ENCODE assay signal across 13 cellular contexts in the genomic region with DNA sequence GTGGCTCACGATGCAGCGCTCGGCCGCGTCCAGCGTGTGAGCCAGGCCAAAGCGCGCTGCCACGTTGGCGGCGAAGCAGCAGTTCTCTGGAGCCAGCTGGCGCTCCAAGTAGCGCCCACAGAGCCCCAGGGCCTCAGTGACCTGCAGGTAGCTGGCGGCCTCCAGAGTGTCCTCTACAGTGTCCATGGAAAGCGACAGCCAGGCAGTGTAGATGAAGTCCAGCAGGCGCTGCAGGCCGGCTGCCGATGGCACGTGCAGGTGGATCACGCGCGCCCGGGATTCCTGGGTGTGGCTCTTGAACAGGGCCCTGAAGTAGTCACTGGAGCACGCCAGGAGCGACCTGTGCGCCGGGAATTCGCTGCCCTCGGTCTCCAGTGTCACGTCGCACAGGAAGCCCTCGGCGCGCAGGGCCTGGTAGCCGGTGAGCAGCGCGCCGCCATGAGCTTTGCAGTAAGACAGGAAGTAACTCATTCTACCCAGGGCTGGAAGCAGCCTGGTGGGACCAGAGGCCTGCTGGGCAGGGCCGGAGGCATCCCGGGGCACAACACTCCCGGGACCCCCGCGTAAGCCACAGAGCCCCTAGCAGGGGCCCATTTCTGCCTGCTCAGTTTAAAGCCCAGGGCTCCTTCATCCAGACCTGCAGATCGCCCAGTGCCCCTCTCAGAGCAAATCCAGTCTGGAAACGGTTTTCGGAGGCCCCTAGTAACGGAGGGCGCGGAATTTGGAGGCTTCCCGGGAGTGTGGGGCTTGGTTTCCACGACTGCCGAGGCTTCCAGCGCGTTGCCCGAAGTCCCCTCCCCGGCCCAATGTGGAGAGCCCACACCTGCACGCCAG. TPM values are rescaled to one million over a fixed set of nuclear protein-coding genes. Genes with fewer than 3 reads are reported as not detected.
DNase-seq lines count a peak whose midpoint lies in the region; ATAC-seq, FAIRE-seq and TF ChIP-seq lines count a peak whose summit lies in the region.
"Had no signal": no experiment of that assay in that cellular context is flagged by ENCODE, and none has a peak within 500 bp of the region (broad histone marks: within the 10 kb centered on the region; RNA-seq: fewer than 3 reads in every experiment).

No MANE protein-coding gene starts in this region.

- H3K79me1 ChIP-seq in IMR-90 (ENCODE audit: low read depth in 1 of 2, low read length in 2 of 2) = no peaks in the 10 kb centered on the region

- H2BK15ac ChIP-seq in IMR-90 (ENCODE audit: low read depth, low read length) = no peak overlapping the region

- no peaks in the 10 kb centered on the region for H3K79me2 ChIP-seq in astrocyte (ENCODE audit: insufficient read depth, low read length)

- H3K14ac ChIP-seq in IMR-90 (replicated peaks; ENCODE audit: low read depth, low read length) = no peak overlapping the region

- 75% methylated on average over 23 of the region's 57 CpGs; no CpG with 5 or more reads in 1 of the 2 experiments for WGBS in IMR-90 (ENCODE audit: extremely low coverage in 2 of 2, insufficient read length in 1 of 2), 2 experiments

- H2AFZ ChIP-seq in IMR-90 (replicated peaks; ENCODE audit: low read length, poor library complexity) = peak overlapping the region; percentile 43
- H2AFZ ChIP-seq in astrocyte (ENCODE audit: low read depth, low read length) = peak overlapping the region; percentile 71

- ATAC-seq in CD8-positive, alpha-beta T cell = peak; percentile 51
- ATAC-seq in IMR-90 (ENCODE audit: low read depth) = no peak
- no peak for ATAC-seq in GM21825 (IDR thresholded peaks at IDR 0.05; ENCODE audit: unreplicated experiment)
- ATAC-seq in GM21723 (IDR thresholded peaks at IDR 0.05; ENCODE audit: unreplicated experiment) = no peak
- ATAC-seq in GM19467 (IDR thresholded peaks at IDR 0.05; ENCODE audit: unreplicated experiment) = no peak

- no peak overlapping the region for H3K18ac ChIP-seq in IMR-90 (ENCODE audit: low read depth, low read length)

- H2BK5ac ChIP-seq in IMR-90 (ENCODE audit: low read depth, low read length, poor library complexity, severe bottlenecking) = no peak overlapping the region

- no peak overlapping the region for H2AK9ac ChIP-seq in IMR-90 (replicated peaks; ENCODE audit: low read depth, low read length, poor library complexity)

- no peak overlapping the region for H4K5ac ChIP-seq in IMR-90 (ENCODE audit: low read depth, low read length)

- peak overlapping the region; percentile 55 for H3K27ac Mint-ChIP-seq in CD8-positive, alpha-beta T cell
- H3K27ac Mint-ChIP-seq in astrocyte (ENCODE audit: unreplicated experiment) = no peak overlapping the region

- no peak overlapping the region for H3K4ac ChIP-seq in IMR-90 (ENCODE audit: low read depth, low read length)

- TF ChIP-seq CTCF in CD8-positive, alpha-beta T cell (IDR thresholded peaks at IDR 0.05) = no peak
- TF ChIP-seq CTCF in IMR-90 (conservative IDR thresholded peaks at IDR 0.05; ENCODE audit: low read depth, low read length) (no peak), astrocyte (IDR thresholded peaks at IDR 0.05; ENCODE audit: insufficient read depth, low read depth, low read length) (no peak)

- no peak overlapping the region for H3K23ac ChIP-seq in IMR-90 (ENCODE audit: low read depth, low read length)

- H3K27ac ChIP-seq in CD8-positive, alpha-beta T cell (ENCODE audit: low read depth, low read length) = no peak overlapping the region
- H3K27ac ChIP-seq in IMR-90 (ENCODE audit: insufficient read depth, low read length) (no peak overlapping the region), astrocyte (ENCODE audit: low read depth, low read length) (no peak overlapping the region), rectal smooth muscle tissue (ENCODE audit: low read depth, low read length) (no peak overlapping the region)

- no peaks in the 10 kb centered on the region for H3K36me3 Mint-ChIP-seq in CD8-positive, alpha-beta T cell
- no peaks in the 10 kb centered on the region for H3K36me3 Mint-ChIP-seq in astrocyte (ENCODE audit: low read depth, unreplicated experiment)

- peak overlapping the region; percentile 49 for H3K4me3 ChIP-seq in CD8-positive, alpha-beta T cell (ENCODE audit: low read depth, low read length)
- no peak overlapping the region for H3K4me3 ChIP-seq in IMR-90 (ENCODE audit: insufficient read depth, low read depth, low read length)
- no peak overlapping the region for H3K4me3 ChIP-seq in astrocyte (ENCODE audit: insufficient read depth, low read depth, low read length)
- H3K4me3 ChIP-seq in rectal smooth muscle tissue (ENCODE audit: low read length) = peak overlapping the region; percentile 45

- TF ChIP-seq RAD21 in IMR-90 (IDR thresholded peaks at IDR 0.05; ENCODE audit: low read length) = no peak

- H3K36me3 ChIP-seq in CD8-positive, alpha-beta T cell (ENCODE audit: insufficient read depth, low read length) = no peaks in the 10 kb centered on the region
- H3K36me3 ChIP-seq in IMR-90 (ENCODE audit: control insufficient read depth, insufficient read depth, low read length) (no peaks in the 10 kb centered on the region), astrocyte (ENCODE audit: insufficient read depth, low read length) (no peaks in the 10 kb centered on the region), rectal smooth muscle tissue (ENCODE audit: control insufficient read depth, insufficient read depth, low read length) (no peaks in the 10 kb centered on the region)

- H3K4me2 ChIP-seq in IMR-90 (ENCODE audit: low read depth, low read length) = no peak overlapping the region
- peak overlapping the region; percentile 73 for H3K4me2 ChIP-seq in astrocyte (ENCODE audit: low read length)

- no peak for FAIRE-seq in astrocyte (lab: Jason Lieb, UNC)
- FAIRE-seq: bronchial epithelial cell, H54 had no signal

- no peaks in the 10 kb centered on the region for H3K9me3 Mint-ChIP-seq in CD8-positive, alpha-beta T cell
- H3K9me3 Mint-ChIP-seq in astrocyte (ENCODE audit: unreplicated experiment) = no peaks in the 10 kb centered on the region

- in situ Hi-C loops in IMR-90 (cut with MboI; ENCODE audit: low sequenced_read_pairs) = no loop called here

- H3K9me1 ChIP-seq in IMR-90 (ENCODE audit: insufficient read depth, low read length) = no peaks in the 10 kb centered on the region

- no peak overlapping the region for H4K8ac ChIP-seq in IMR-90 (ENCODE audit: low read depth in 2 of 2, low read length in 2 of 2)

- intact Hi-C loops in CD8-positive, alpha-beta T cell (cut with DNase I, micrococcal nuclease) = no loop called here
- intact Hi-C loops in IMR-90 (cut with micrococcal nuclease) = no loop called here

- H3K4me1 ChIP-seq in CD8-positive, alpha-beta T cell (ENCODE audit: insufficient read depth, low read length) = no peaks in the 10 kb centered on the region
- no peaks in the 10 kb centered on the region for H3K4me1 ChIP-seq in IMR-90 (ENCODE audit: control insufficient read depth, insufficient read depth, low read length)
- H3K4me1 ChIP-seq in astrocyte (ENCODE audit: insufficient read depth, low read length) = no peaks in the 10 kb centered on the region
- H3K4me1 ChIP-seq in rectal smooth muscle tissue (ENCODE audit: control insufficient read depth, insufficient read depth, low read length) = no peaks in the 10 kb centered on the region

- no peak overlapping the region for H2AK5ac ChIP-seq in IMR-90 (ENCODE audit: low read depth, low read length)

- CTCF ChIA-PET in CD8-positive, alpha-beta T cell (lab: Charles Lee) = no interaction called here
- CTCF ChIA-PET in IMR-90 (lab: Yijun Ruan, JAX) = no interaction called here

- peaks cover 9% of the 10 kb centered on the region for H3K4me1 Mint-ChIP-seq in CD8-positive, alpha-beta T cell (ENCODE audit: low read depth)
- no peaks in the 10 kb centered on the region for H3K4me1 Mint-ChIP-seq in astrocyte (ENCODE audit: low read depth, unreplicated experiment)

- POLR2A ChIA-PET in CD8-positive, alpha-beta T cell (lab: Charles Lee) = no interaction called here
- POLR2A ChIA-PET in IMR-90 (lab: Charles Lee; ENCODE audit: unreplicated experiment) = no interaction called here

- H2BK20ac ChIP-seq in IMR-90 (ENCODE audit: low read depth, low read length) = no peak overlapping the region

- peaks cover 4% of the 10 kb centered on the region for H3K27me3 Mint-ChIP-seq in CD8-positive, alpha-beta T cell (ENCODE audit: low read depth)
- peaks cover 7% of the 10 kb centered on the region for H3K27me3 Mint-ChIP-seq in astrocyte (ENCODE audit: low read depth, unreplicated experiment)

- H3K9me3 ChIP-seq in CD8-positive, alpha-beta T cell (ENCODE audit: low read length) = no peaks in the 10 kb centered on the region
- peaks cover 11% of the 10 kb centered on the region; the same call in 1 of the 2 replicates for H3K9me3 ChIP-seq in IMR-90 (ENCODE audit: control insufficient read depth, insufficient read depth, low read length)
- H3K9me3 ChIP-seq in astrocyte (ENCODE audit: insufficient read depth, low read depth, low read length) = no peaks in the 10 kb centered on the region

- H3K9ac ChIP-seq in IMR-90 (ENCODE audit: low read depth, low read length) = no peak overlapping the region
- H3K9ac ChIP-seq in astrocyte (ENCODE audit: low read length) = no peak overlapping the region
- no peak overlapping the region for H3K9ac ChIP-seq in rectal smooth muscle tissue (ENCODE audit: low read length)

- no peaks in the 10 kb centered on the region for H3K27me3 ChIP-seq in CD8-positive, alpha-beta T cell (ENCODE audit: insufficient read depth, low read length)
- H3K27me3 ChIP-seq in IMR-90 (ENCODE audit: control insufficient read depth, insufficient read depth, low read length) = no peaks in the 10 kb centered on the region
- no peaks in the 10 kb centered on the region for H3K27me3 ChIP-seq in astrocyte (ENCODE audit: insufficient read depth, low read length)
- H3K27me3 ChIP-seq in rectal smooth muscle tissue (ENCODE audit: control insufficient read depth, insufficient read depth, low read length) = peaks cover 7% of the 10 kb centered on the region

- no TSS peak for BruUV-seq in IMR-90 (replicated peaks; lab: Mats Ljungman, UMichigan)

- dilution Hi-C loops in IMR-90 (cut with HindIII; ENCODE audit: low sequenced_read_pairs, unreplicated experiment) = no loop called here

- peak in 3 of 7 experiments; percentile 8 to 57 (median 33) for DNase-seq in CD8-positive, alpha-beta T cell
- DNase-seq in IMR-90 (no peak), astrocyte (ENCODE audit: low read depth) (no peak), NAMALWA (ENCODE audit: low spot score) (no peak)
- DNase-seq: NCI-H526; stimulated activated CD4-positive, alpha-beta T cell treated with anti-CD3 and anti-CD28 coated beads, Interleukin-2, amount 100 ng/mL, for 48 hours had no signal

- TF ChIP-seq POLR2A in IMR-90 (IDR thresholded peaks at IDR 0.05; ENCODE audit: low read depth, low read length) = no peak

- H3K4me3 Mint-ChIP-seq in CD8-positive, alpha-beta T cell = peak overlapping the region; percentile 74
- no peak overlapping the region for H3K4me3 Mint-ChIP-seq in astrocyte (ENCODE audit: unreplicated experiment)

- no peak overlapping the region for H2BK120ac ChIP-seq in IMR-90 (ENCODE audit: low read depth, low read length)

- no peak overlapping the region for H4K91ac ChIP-seq in IMR-90 (ENCODE audit: insufficient read depth, low read depth, low read length)

- H4K20me1 ChIP-seq in IMR-90 (ENCODE audit: insufficient read depth, low read length) (no peaks in the 10 kb centered on the region), astrocyte (ENCODE audit: insufficient read depth, low read length) (no peaks in the 10 kb centered on the region)

- no peak overlapping the region for H3K56ac ChIP-seq in IMR-90 (ENCODE audit: extremely low read depth, insufficient read depth, low read length)

RNA-seq across cellular contexts. Expression of gene KLHL34, which starts 0.6 kb away (rescaled TPM):
- total RNA-seq in CD8-positive, alpha-beta T cell = under 1 TPM; 0.25 to 0.38 TPM
- total RNA-seq in IMR-90 (2012; rRNA removed) (not detected in 2 replicates), astrocyte (not detected in 2 replicates)
- not detected in 2 replicates for polyA plus RNA-seq in IMR-90 (2012; rRNA removed)
- not detected in 2 replicates for polyA plus RNA-seq in IMR-90 (2012; cell fraction: cytosol; rRNA removed)
- not detected in 2 replicates for polyA plus RNA-seq in IMR-90 (2012; cell fraction: nucleus; rRNA removed; ENCODE audit: low replicate concordance)
- total RNA-seq: bronchial epithelial cell, SK-MEL-5 had no signal

Comparison
In these comparisons a context has a peak if more than half of its experiments do, and no peak if none do; other contexts are left out.
1. H3K4me3 ChIP-seq: peak in CD8-positive, alpha-beta T cell (single experiment) and rectal smooth muscle tissue (single experiment); none in IMR-90 (single experiment) and astrocyte (single experiment).